21 cellular contexts compared by ENCODE assay signal in genomic region chr6:168999392-168999791, GRCh38.
DNase-seq lines count a peak whose midpoint lies in the region; ATAC-seq, FAIRE-seq and TF ChIP-seq lines count a peak whose summit lies in the region.
"Had no signal": no experiment of that assay in that cellular context is flagged by ENCODE, and none has a peak within 500 bp of the region (broad histone marks: within the 10 kb centered on the region; RNA-seq: fewer than 3 reads in every experiment).

No MANE protein-coding gene starts in this region.

- no peak overlapping the region for H3K4me3 ChIP-seq in HepG2 (replicated peaks in 1 of 3; ENCODE audit: insufficient read depth in 1 of 3, low read depth in 2 of 3, low read length in 3 of 3)
- H3K4me3 ChIP-seq in right lobe of liver = no peak overlapping the region
- H3K4me3 ChIP-seq in K562 = no peak overlapping the region
- no peak overlapping the region for H3K4me3 ChIP-seq in left ventricle myocardium inferior
- H3K4me3 ChIP-seq: stomach had no signal

- H3K27ac ChIP-seq in HepG2 (ENCODE audit: extremely low read length, insufficient read depth, low read length) (no peak overlapping the region), right lobe of liver (no peak overlapping the region), K562 (ENCODE audit: extremely low read depth, low read depth, low read length) (no peak overlapping the region), left ventricle myocardium inferior (replicated peaks) (no peak overlapping the region)
- H3K27ac ChIP-seq: stomach had no signal

- intact Hi-C loops in HepG2 (cut with micrococcal nuclease; ENCODE audit: unreplicated experiment) (no loop called here), right lobe of liver (cut with DNase I) (no loop called here), K562 (cut with micrococcal nuclease) (no loop called here), left ventricle myocardium inferior (cut with micrococcal nuclease) (no loop called here)

- POLR2A ChIA-PET in HepG2 (lab: Yijun Ruan, JAX) = no interaction called here
- POLR2A ChIA-PET in K562 (lab: Yijun Ruan, JAX) = interaction anchor here (0.9 to 1.0 kb wide), 2 partner anchors 16 to 70 kb away, joined by 3 read pairs; no protein-coding TSS in a partner anchor
- POLR2A ChIA-PET in WTC11 (lab: Charles Lee) = no interaction called here

- FAIRE-seq in HepG2 (lab: Jason Lieb, UNC) (no peak), K562 (lab: Jason Lieb, UNC) (no peak)
- FAIRE-seq: GM12892 had no signal

- no peaks in the 10 kb centered on the region for H3K9me1 ChIP-seq in K562 (ENCODE audit: control insufficient read depth, insufficient read depth, low read length)

- no peak overlapping the region for H3K9ac ChIP-seq in HepG2 (ENCODE audit: insufficient read depth, low read depth, low read length)
- H3K9ac ChIP-seq in K562 (ENCODE audit: insufficient read depth in 1 of 2, low read depth in 2 of 2, low read length in 2 of 2) = no peak overlapping the region

- no peak for ATAC-seq in HepG2
- no peak for ATAC-seq in right lobe of liver
- no peak for ATAC-seq in K562
- ATAC-seq in WTC11 = no peak
- ATAC-seq: left cardiac atrium, Panc1 had no signal

- no peak overlapping the region for H3K27ac Mint-ChIP-seq in WTC11
- H3K27ac Mint-ChIP-seq: mesothelial cell of epicardium, nephron had no signal

- no peak overlapping the region for H3K4me3 Mint-ChIP-seq in WTC11
- H3K4me3 Mint-ChIP-seq: mesothelial cell of epicardium, nephron had no signal

- CTCF ChIA-PET in HepG2 (lab: Yijun Ruan, JAX; ENCODE audit: low intra/inter-chr PET ratio, low total read pairs) = no interaction called here
- CTCF ChIA-PET in K562 (lab: Yijun Ruan, JAX; ENCODE audit: low intra/inter-chr PET ratio) = no interaction called here
- CTCF ChIA-PET in WTC11 (lab: Charles Lee) = no interaction called here

- H3K4me1 Mint-ChIP-seq in WTC11 = no peaks in the 10 kb centered on the region
- H3K4me1 Mint-ChIP-seq: mesothelial cell of epicardium, nephron had no signal

- H3K27me3 Mint-ChIP-seq in WTC11 (ENCODE audit: low read depth) = peaks cover 9% of the 10 kb centered on the region

- H3K36me3 Mint-ChIP-seq in WTC11 = peaks cover 18% of the 10 kb centered on the region
- H3K36me3 Mint-ChIP-seq: mesothelial cell of epicardium had no signal

- TF ChIP-seq POLR2A in HepG2 (IDR thresholded peaks at IDR 0.05; ENCODE audit: insufficient read depth in 1 of 2, low read depth in 2 of 2, low read length in 2 of 2) = no peak
- no peak for TF ChIP-seq POLR2A in right lobe of liver (IDR thresholded peaks at IDR 0.05)
- no peak for TF ChIP-seq POLR2A in K562 (conservative IDR thresholded peaks at IDR 0.05)

- DNase-seq in HepG2 (ENCODE audit: low spot score) (no peak), right lobe of liver (no peak), NOMO-1 treated with dmso at 0.1 percent for 144 hours (lab: John Stamatoyannopoulos, UW; ENCODE audit: unreplicated experiment) (peak; percentile 14), K562 (ENCODE audit: extremely low read depth in 1 of 4, low spot score in 3 of 4) (no peak), D341Med (ENCODE audit: low spot score) (no peak), NCI-H1417 (lab: John Stamatoyannopoulos, UW) (no peak), left ventricle myocardium inferior (no peak), WTC11 (ENCODE audit: low spot score) (no peak)
- DNase-seq: activated CD4-positive, alpha-beta T cell treated with anti-CD3 and anti-CD28 coated beads, Interleukin-2, amount 50 U/mL, for 48 hours; activated T-cell treated with anti-CD3 and anti-CD28 coated beads for 4 hours; KBM-7; left cardiac atrium; NCI-H1417 treated with DMSO at 0.1 percent for 48 hours; NCI-H69; stimulated activated CD4-positive, alpha-beta T cell treated with anti-CD3 and anti-CD28 coated beads, Interleukin-2, amount 100 ng/mL, for 48 hours; stomach; SW 1271 had no signal

- H2AFZ ChIP-seq in HepG2 (ENCODE audit: low read length) (no peak overlapping the region), K562 (ENCODE audit: low read depth, low read length) (no peak overlapping the region)

- no peak for TF ChIP-seq EP300 in HepG2 (IDR thresholded peaks at IDR 0.05; ENCODE audit: low read depth in 2 of 2, low read length in 2 of 2)
- TF ChIP-seq EP300 in HepG2 (CRISPR knock-in tag; IDR thresholded peaks at IDR 0.05; ENCODE audit: borderline replicate concordance) = no peak
- TF ChIP-seq EP300 in K562 (IDR thresholded peaks at IDR 0.05; ENCODE audit: low read length) = no peak

- H3K4me2 ChIP-seq in HepG2 (ENCODE audit: low read depth, low read length) = no peak overlapping the region
- no peak overlapping the region for H3K4me2 ChIP-seq in K562 (ENCODE audit: insufficient read depth, low read length)

- no peaks in the 10 kb centered on the region for H3K79me2 ChIP-seq in HepG2 (ENCODE audit: insufficient read depth, low read length)
- no peaks in the 10 kb centered on the region for H3K79me2 ChIP-seq in K562 (ENCODE audit: control insufficient read depth, insufficient read depth, low read length)

- no peak for TF ChIP-seq RAD21 in HepG2 (CRISPR knock-in tag; IDR thresholded peaks at IDR 0.05)
- TF ChIP-seq RAD21 in K562 (CRISPR knock-in tag; conservative IDR thresholded peaks at IDR 0.05 in 1 of 2, IDR thresholded peaks at IDR 0.05 in 1 of 2) = no peak

- BruUV-seq in HepG2 (replicated peaks; lab: Mats Ljungman, UMichigan) (no TSS peak), K562 (replicated peaks; lab: Mats Ljungman, UMichigan) (no TSS peak)

- H4K20me1 ChIP-seq in HepG2 (ENCODE audit: insufficient read depth, low read length) (no peaks in the 10 kb centered on the region), K562 (replicated peaks; ENCODE audit: control insufficient read depth, insufficient read depth, low read length) (no peaks in the 10 kb centered on the region; the same call in 1 of the 2 replicates)

- peaks cover 29% of the 10 kb centered on the region for H3K9me3 Mint-ChIP-seq in WTC11

- H3K4me1 ChIP-seq in HepG2 (ENCODE audit: insufficient read depth, low read length) = no peaks in the 10 kb centered on the region
- H3K4me1 ChIP-seq in right lobe of liver = no peaks in the 10 kb centered on the region
- no peaks in the 10 kb centered on the region for H3K4me1 ChIP-seq in K562 (replicated peaks in 1 of 2; ENCODE audit: control insufficient read depth in 2 of 2, insufficient read depth in 2 of 2, low read length in 2 of 2)
- H3K4me1 ChIP-seq in left ventricle myocardium inferior = no peaks in the 10 kb centered on the region
- H3K4me1 ChIP-seq: stomach had no signal

- WGBS in HepG2 (ENCODE audit: low lambda C conversion rate) = 57% methylated on average over 13 of the region's 13 CpGs
- 85% methylated on average over 13 of the region's 13 CpGs for WGBS in right lobe of liver (ENCODE audit: insufficient coverage, low coverage, low lambda C conversion rate, missing lambda C conversion rate)
- WGBS in K562 (ENCODE audit: insufficient coverage, low coverage, missing lambda C conversion rate) = 0% methylated on average over 13 of the region's 13 CpGs

- in situ Hi-C loops in HepG2 (cut with HindIII; ENCODE audit: extremely low pct_ligation_motif_present, low pct_unique_long_range_greater_than_20kb) = no loop called here
- in situ Hi-C loops in K562 (cut with MboI) = no loop called here

- H3K9me3 ChIP-seq in HepG2 (ENCODE audit: low read length) = no peaks in the 10 kb centered on the region
- no peaks in the 10 kb centered on the region for H3K9me3 ChIP-seq in right lobe of liver
- no peaks in the 10 kb centered on the region for H3K9me3 ChIP-seq in K562 (replicated peaks; ENCODE audit: control insufficient read depth, insufficient read depth, low read depth, low read length)
- H3K9me3 ChIP-seq in left ventricle myocardium inferior (replicated peaks) = peaks cover 10% of the 10 kb centered on the region
- H3K9me3 ChIP-seq: stomach had no signal

- TF ChIP-seq CTCF in HepG2 (CRISPR knock-in tag; IDR thresholded peaks at IDR 0.05) (no peak), right lobe of liver (IDR thresholded peaks at IDR 0.05) (no peak), K562 (IDR thresholded peaks at IDR 0.05 in 2 of 3, conservative IDR thresholded peaks at IDR 0.05 in 1 of 3; ENCODE audit: insufficient read depth in 2 of 3, low read depth in 1 of 3, low read length in 3 of 3) (no peak), left ventricle myocardium inferior (IDR thresholded peaks at IDR 0.05; ENCODE audit: borderline replicate concordance) (no peak), WTC11 (IDR thresholded peaks at IDR 0.05) (no peak)

- H3K36me3 ChIP-seq in HepG2 (replicated peaks in 1 of 2; ENCODE audit: control insufficient read depth in 1 of 2, insufficient read depth in 2 of 2, low read length in 2 of 2) (no peaks in the 10 kb centered on the region), right lobe of liver (no peaks in the 10 kb centered on the region), K562 (ENCODE audit: control insufficient read depth, insufficient read depth, low read length) (no peaks in the 10 kb centered on the region), left ventricle myocardium inferior (no peaks in the 10 kb centered on the region)
- H3K36me3 ChIP-seq: stomach had no signal

- H3K27me3 ChIP-seq in HepG2 (ENCODE audit: control insufficient read depth in 1 of 2, insufficient read depth in 2 of 2, low read length in 2 of 2) = peaks cover 0 to 48% of the 10 kb centered on the region in 2 experiments; a peak in 3 of 5 replicates
- no peaks in the 10 kb centered on the region for H3K27me3 ChIP-seq in right lobe of liver
- peaks cover 16 to 41% of the 10 kb centered on the region in 2 experiments for H3K27me3 ChIP-seq in K562 (ENCODE audit: control insufficient read depth in 2 of 2, insufficient read depth in 2 of 2, low read length in 2 of 2)
- peaks cover 20% of the 10 kb centered on the region for H3K27me3 ChIP-seq in left ventricle myocardium inferior (ENCODE audit: low read depth)
- H3K27me3 ChIP-seq: stomach had no signal

TF ChIP-seq in HepG2, 621 proteins besides CTCF, POLR2A, EP300 and RAD21 (continues in another document):
- peak in 1 of 2 experiments; percentile 81; a peak in 3 of 4 replicates for TF ChIP-seq MAFK (conservative IDR thresholded peaks at IDR 0.05 in 1 of 2, IDR thresholded peaks at IDR 0.05 in 1 of 2; ENCODE audit: low read length in 2 of 2)

TF ChIP-seq in K562, 482 proteins besides CTCF, POLR2A, EP300 and RAD21 (continues in another document):
- 0 out of 2 replicates have a peak, but pooled peaks have one; percentile 5 for TF ChIP-seq ZNF316 (IDR thresholded peaks at IDR 0.05)

TF ChIP-seq in WTC11, 78 proteins besides CTCF, POLR2A, EP300 and RAD21 (continues in another document):
- no peak for TF ChIP-seq GABPB1 (CRISPR knock-in tag; IDR thresholded peaks at IDR 0.05)
- no peak for TF ChIP-seq NR1H2 (CRISPR knock-in tag; IDR thresholded peaks at IDR 0.05)

Comparison
In these comparisons a context has a peak if more than half of its experiments do, and no peak if none do; other contexts are left out.
1. Of the 241 proteins assayed by ChIP-seq in both HepG2 and K562: peak only in HepG2: MAFF; only in K562: none; in both: none; in neither: 239; mixed calls (peak in some experiments, not most) for 1.